7 cellular contexts compared by ENCODE assay signal in genomic region chr15:95247068-95247984, GRCh38.
A peak's percentile ranks its signal among the peaks of the same experiment; 100 is the strongest.
DNase-seq lines count a peak whose midpoint lies in the region; ATAC-seq, FAIRE-seq and TF ChIP-seq lines count a peak whose summit lies in the region.

No MANE protein-coding gene starts in this region.

- in situ Hi-C loops in SK-MEL-5 (cut with HindIII; ENCODE audit: low pct_unique_long_range_greater_than_20kb, low sequenced_read_pairs) = no loop called here

- DNase-seq in H54 (ENCODE audit: insufficient read length, low spot score) = peak; percentile 25
- peak; percentile 5 for DNase-seq in SK-MEL-5 (ENCODE audit: low read depth, low spot score)
- peak; percentile 86 for DNase-seq in fibroblast of villous mesenchyme (ENCODE audit: low read depth)
- DNase-seq in stromal cell of bone marrow (ENCODE audit: low read depth) = peak; percentile 72
- no peak for DNase-seq in cardiac septum (ENCODE audit: low spot score)

- no peak for TF ChIP-seq POLR2A in H54 (IDR thresholded peaks at IDR 0.05; ENCODE audit: low read depth, low read length)

- no peak overlapping the region for H3K4me3 ChIP-seq in fibroblast of villous mesenchyme (ENCODE audit: low read depth, low read length)

- ATAC-seq in GM21619 (IDR thresholded peaks at IDR 0.05; ENCODE audit: unreplicated experiment) (no peak), HG02981 (IDR thresholded peaks at IDR 0.05; ENCODE audit: unreplicated experiment) (no peak)

- intact Hi-C loops in cardiac septum (cut with DNase I) = no loop called here

- TF ChIP-seq CTCF in fibroblast of villous mesenchyme (IDR thresholded peaks at IDR 0.05; ENCODE audit: insufficient read depth, low read depth, low read length) = no peak

- FAIRE-seq in H54 (lab: Jason Lieb, UNC) = peak; percentile 92
